Comparison of ENCODE assay signal across 1 cellular context in the genomic region with DNA sequence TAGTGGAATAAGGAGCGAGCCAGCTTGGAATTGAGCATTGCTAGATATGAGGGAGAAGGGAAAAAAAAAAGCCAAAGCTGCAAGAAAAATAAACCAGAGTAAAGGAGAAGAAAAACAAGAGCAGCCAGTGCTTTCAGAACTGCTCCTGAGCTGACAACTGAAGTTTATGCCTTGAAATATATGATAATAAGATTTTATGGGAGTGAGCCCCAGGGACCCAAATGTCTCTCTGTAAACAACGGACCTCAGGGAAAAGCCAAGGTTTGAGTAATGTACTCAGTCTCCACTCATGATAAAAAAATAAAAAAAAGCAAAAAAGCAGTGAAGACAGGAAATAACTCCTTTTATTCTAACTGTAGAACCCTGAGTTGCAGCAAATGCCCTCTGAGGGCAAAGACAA.
TF ChIP-seq lines count a peak whose summit lies in the region.

No MANE protein-coding gene starts in this region.

TF ChIP-seq in HEK293, 187 proteins besides CTCF, POLR2A, EP300 and RAD21 (continued from another document):
- TF ChIP-seq PRDM10 (tag by site-specific recombination; IDR thresholded peaks at IDR 0.05) (no peak), SP2 (tag by site-specific recombination; IDR thresholded peaks at IDR 0.05) (no peak), ZBTB6 (tag by site-specific recombination; IDR thresholded peaks at IDR 0.05) (no peak; the same call in 1 of the 2 replicates), ZNF768 (tag by site-specific recombination; IDR thresholded peaks at IDR 0.05) (no peak), ZSCAN5A (tag by site-specific recombination; IDR thresholded peaks at IDR 0.05) (no peak), ZNF530 (tag by site-specific recombination; IDR thresholded peaks at IDR 0.05; ENCODE audit: low read depth) (no peak), ZNF626 (tag by site-specific recombination; IDR thresholded peaks at IDR 0.05) (no peak), ZNF473 (tag by site-specific recombination; IDR thresholded peaks at IDR 0.05) (no peak), INSM2 (tag by site-specific recombination; IDR thresholded peaks at IDR 0.05) (no peak), ZNF510 (tag by site-specific recombination; IDR thresholded peaks at IDR 0.05; ENCODE audit: insufficient replicate concordance) (no peak), ZNF558 (tag by site-specific recombination; IDR thresholded peaks at IDR 0.05) (no peak), ZNF23 (tag by site-specific recombination; IDR thresholded peaks at IDR 0.05; ENCODE audit: borderline replicate concordance) (no peak), KLF1 (tag by site-specific recombination; IDR thresholded peaks at IDR 0.05) (no peak), ZNF146 (tag by site-specific recombination; IDR thresholded peaks at IDR 0.05) (no peak)
- TF ChIP-seq, protein P1, sequence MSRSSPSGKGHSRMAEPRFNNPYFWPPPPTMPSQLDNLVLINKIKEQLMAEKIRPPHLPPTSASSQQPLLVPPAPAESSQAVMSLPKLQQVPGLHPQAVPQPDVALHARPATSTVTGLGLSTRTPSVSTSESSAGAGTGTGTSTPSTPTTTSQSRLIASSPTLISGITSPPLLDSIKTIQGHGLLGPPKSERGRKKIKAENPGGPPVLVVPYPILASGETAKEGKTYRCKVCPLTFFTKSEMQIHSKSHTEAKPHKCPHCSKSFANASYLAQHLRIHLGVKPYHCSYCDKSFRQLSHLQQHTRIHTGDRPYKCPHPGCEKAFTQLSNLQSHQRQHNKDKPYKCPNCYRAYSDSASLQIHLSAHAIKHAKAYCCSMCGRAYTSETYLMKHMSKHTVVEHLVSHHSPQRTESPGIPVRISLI (tag by site-specific recombination; IDR thresholded peaks at IDR 0.05): peak; percentile 28; the same call in 1 of the 2 replicates
- TF ChIP-seq, protein P2, sequence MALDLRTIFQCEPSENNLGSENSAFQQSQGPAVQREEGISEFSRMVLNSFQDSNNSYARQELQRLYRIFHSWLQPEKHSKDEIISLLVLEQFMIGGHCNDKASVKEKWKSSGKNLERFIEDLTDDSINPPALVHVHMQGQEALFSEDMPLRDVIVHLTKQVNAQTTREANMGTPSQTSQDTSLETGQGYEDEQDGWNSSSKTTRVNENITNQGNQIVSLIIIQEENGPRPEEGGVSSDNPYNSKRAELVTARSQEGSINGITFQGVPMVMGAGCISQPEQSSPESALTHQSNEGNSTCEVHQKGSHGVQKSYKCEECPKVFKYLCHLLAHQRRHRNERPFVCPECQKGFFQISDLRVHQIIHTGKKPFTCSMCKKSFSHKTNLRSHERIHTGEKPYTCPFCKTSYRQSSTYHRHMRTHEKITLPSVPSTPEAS (tag by site-specific recombination; IDR thresholded peaks at IDR 0.05): no peak
- TF ChIP-seq, protein P3, sequence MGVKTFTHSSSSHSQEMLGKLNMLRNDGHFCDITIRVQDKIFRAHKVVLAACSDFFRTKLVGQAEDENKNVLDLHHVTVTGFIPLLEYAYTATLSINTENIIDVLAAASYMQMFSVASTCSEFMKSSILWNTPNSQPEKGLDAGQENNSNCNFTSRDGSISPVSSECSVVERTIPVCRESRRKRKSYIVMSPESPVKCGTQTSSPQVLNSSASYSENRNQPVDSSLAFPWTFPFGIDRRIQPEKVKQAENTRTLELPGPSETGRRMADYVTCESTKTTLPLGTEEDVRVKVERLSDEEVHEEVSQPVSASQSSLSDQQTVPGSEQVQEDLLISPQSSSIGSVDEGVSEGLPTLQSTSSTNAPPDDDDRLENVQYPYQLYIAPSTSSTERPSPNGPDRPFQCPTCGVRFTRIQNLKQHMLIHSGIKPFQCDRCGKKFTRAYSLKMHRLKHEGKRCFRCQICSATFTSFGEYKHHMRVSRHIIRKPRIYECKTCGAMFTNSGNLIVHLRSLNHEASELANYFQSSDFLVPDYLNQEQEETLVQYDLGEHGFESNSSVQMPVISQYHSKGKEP (tag by site-specific recombination; IDR thresholded peaks at IDR 0.05): no peak
TF ChIP-seq in HEK293: peak in this region for 15.
